ENCODE assay signal across 1 cellular context in the genomic region with DNA sequence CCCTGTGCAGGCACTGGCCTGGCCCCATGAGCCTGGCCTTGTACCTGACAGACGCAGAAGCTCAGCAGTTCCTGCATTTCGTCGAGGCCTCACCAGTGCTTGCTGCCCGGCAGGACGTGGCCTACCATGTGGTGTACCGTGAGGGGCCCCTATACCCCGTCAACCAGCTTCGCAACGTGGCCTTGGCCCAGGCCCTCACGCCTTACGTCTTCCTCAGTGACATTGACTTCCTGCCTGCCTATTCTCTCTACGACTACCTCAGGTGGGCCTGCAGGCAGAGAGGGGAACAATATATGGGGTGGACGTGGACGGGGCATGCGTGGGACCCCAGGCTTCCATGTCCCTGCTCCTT.
TF ChIP-seq lines count a peak whose summit lies in the region.

No MANE protein-coding gene starts in this region.

TF ChIP-seq in IMR-90, 13 proteins besides CTCF, POLR2A, EP300 and RAD21:
- TF ChIP-seq MAZ (IDR thresholded peaks at IDR 0.05; ENCODE audit: borderline replicate concordance, low read depth, low read length), result no peak
- TF ChIP-seq FOS (IDR thresholded peaks at IDR 0.05; ENCODE audit: low read depth, low read length), result no peak
- no peak for TF ChIP-seq RCOR1 (IDR thresholded peaks at IDR 0.05; ENCODE audit: insufficient replicate concordance, low read length)
- TF ChIP-seq MAFK (IDR thresholded peaks at IDR 0.05; ENCODE audit: low read depth, low read length), result no peak
- TF ChIP-seq SMC3 (IDR thresholded peaks at IDR 0.05; ENCODE audit: low read depth, low read length), result no peak
- no peak for TF ChIP-seq CHD1 (IDR thresholded peaks at IDR 0.05; ENCODE audit: low read depth, low read length)
- TF ChIP-seq CEBPB (IDR thresholded peaks at IDR 0.05; ENCODE audit: low read depth, low read length), result no peak
- no peak for TF ChIP-seq BHLHE40 (IDR thresholded peaks at IDR 0.05; ENCODE audit: low read depth, low read length)
- TF ChIP-seq ELK1 (IDR thresholded peaks at IDR 0.05; ENCODE audit: borderline replicate concordance, low read depth, low read length), result no peak
- no peak for TF ChIP-seq RFX5 (IDR thresholded peaks at IDR 0.05; ENCODE audit: low read depth, low read length)
- TF ChIP-seq USF2 (IDR thresholded peaks at IDR 0.05; ENCODE audit: low read depth, low read length), result no peak
- TF ChIP-seq NFE2L2 (IDR thresholded peaks at IDR 0.05; ENCODE audit: low read depth, low read length), result no peak
- no peak for TF ChIP-seq MXI1 (IDR thresholded peaks at IDR 0.05; ENCODE audit: borderline replicate concordance, low read depth, low read length)
